Comparison of ENCODE assay signal across 31 cellular contexts in genomic region chrX:41429592-41429991, GRCh38. TPM values are rescaled to one million over a fixed set of nuclear protein-coding genes. Genes with fewer than 3 reads are reported as not detected.
DNase-seq lines count a peak whose midpoint lies in the region; ATAC-seq, FAIRE-seq and TF ChIP-seq lines count a peak whose summit lies in the region.
"Had no signal": no experiment of that assay in that cellular context is flagged by ENCODE, and none has a peak within 500 bp of the region (broad histone marks: within the 10 kb centered on the region; RNA-seq: fewer than 3 reads in every experiment).

No MANE protein-coding gene starts in this region.

- H3K27me3 Mint-ChIP-seq in astrocyte (ENCODE audit: low read depth, unreplicated experiment) = no peaks in the 10 kb centered on the region
- H3K27me3 Mint-ChIP-seq: CD4-positive, alpha-beta memory T cell; CD4-positive, CD25-positive, alpha-beta regulatory T cell had no signal

- TF ChIP-seq CTCF in HepG2 (CRISPR knock-in tag; IDR thresholded peaks at IDR 0.05) (no peak), right lobe of liver (IDR thresholded peaks at IDR 0.05) (no peak), astrocyte (IDR thresholded peaks at IDR 0.05; ENCODE audit: insufficient read depth, low read depth, low read length) (no peak), fibroblast of villous mesenchyme (IDR thresholded peaks at IDR 0.05; ENCODE audit: insufficient read depth, low read depth, low read length) (no peak), left ventricle myocardium inferior (IDR thresholded peaks at IDR 0.05; ENCODE audit: borderline replicate concordance) (no peak)

- CTCF ChIA-PET in HepG2 (lab: Yijun Ruan, JAX; ENCODE audit: low intra/inter-chr PET ratio, low total read pairs) = no interaction called here

- no peak overlapping the region for H3K9ac ChIP-seq in HepG2 (ENCODE audit: insufficient read depth, low read depth, low read length)
- no peak overlapping the region for H3K9ac ChIP-seq in astrocyte (ENCODE audit: low read length)
- H3K9ac ChIP-seq: BLaER1 had no signal

- POLR2A ChIA-PET in HepG2 (lab: Yijun Ruan, JAX) = no interaction called here

- 3% methylated on average over 3 of the region's 3 CpGs for WGBS in HepG2 (ENCODE audit: low lambda C conversion rate)
- WGBS in right lobe of liver (ENCODE audit: insufficient coverage, low coverage, low lambda C conversion rate, missing lambda C conversion rate) = 58% methylated on average over 3 of the region's 3 CpGs

- DNase-seq in HepG2 (ENCODE audit: low spot score) (no peak), right lobe of liver (no peak), astrocyte (ENCODE audit: low read depth) (no peak), fibroblast of villous mesenchyme (ENCODE audit: low read depth) (peak; percentile 20), left ventricle myocardium inferior (no peak)
- DNase-seq: ACHN; BE2C; C1 segment of cervical spinal cord; CD4-positive, alpha-beta memory T cell; CD4-positive, CD25-positive, alpha-beta regulatory T cell; CD8-positive, alpha-beta memory T cell; COR-L47; DMS 273 treated with DMSO at 0.1 percent for 48 hours; DMS153; DMS53; DMS79; DND-41; EL; GDM1 had no signal

- intact Hi-C loops in HepG2 (cut with micrococcal nuclease; ENCODE audit: unreplicated experiment) (no loop called here), right lobe of liver (cut with DNase I) (no loop called here), left ventricle myocardium inferior (cut with micrococcal nuclease) (no loop called here)

- H3K79me2 ChIP-seq in HepG2 (ENCODE audit: insufficient read depth, low read length) (no peaks in the 10 kb centered on the region), astrocyte (ENCODE audit: insufficient read depth, low read length) (no peaks in the 10 kb centered on the region)

- no peak for TF ChIP-seq EP300 in HepG2 (IDR thresholded peaks at IDR 0.05; ENCODE audit: low read depth in 2 of 2, low read length in 2 of 2)
- TF ChIP-seq EP300 in HepG2 (CRISPR knock-in tag; IDR thresholded peaks at IDR 0.05; ENCODE audit: borderline replicate concordance) = no peak

- BruUV-seq in HepG2 (replicated peaks; lab: Mats Ljungman, UMichigan) = no TSS peak

- no peaks in the 10 kb centered on the region for H3K36me3 Mint-ChIP-seq in astrocyte (ENCODE audit: low read depth, unreplicated experiment)
- H3K36me3 Mint-ChIP-seq: CD14-positive monocyte; CD4-positive, alpha-beta memory T cell; CD4-positive, CD25-positive, alpha-beta regulatory T cell; CD8-positive, alpha-beta memory T cell had no signal

- H3K36me3 ChIP-seq in HepG2 (replicated peaks in 1 of 2; ENCODE audit: control insufficient read depth in 1 of 2, insufficient read depth in 2 of 2, low read length in 2 of 2) (no peaks in the 10 kb centered on the region), right lobe of liver (no peaks in the 10 kb centered on the region), astrocyte (ENCODE audit: insufficient read depth, low read length) (no peaks in the 10 kb centered on the region), left ventricle myocardium inferior (no peaks in the 10 kb centered on the region)
- H3K36me3 ChIP-seq: BE2C, BLaER1 had no signal

- FAIRE-seq in HepG2 (lab: Jason Lieb, UNC) (no peak), astrocyte (lab: Jason Lieb, UNC) (peak; percentile 5)
- FAIRE-seq: GM12878, GM12892, GM18507 had no signal

- H4K20me1 ChIP-seq in HepG2 (ENCODE audit: insufficient read depth, low read length) (no peaks in the 10 kb centered on the region), astrocyte (ENCODE audit: insufficient read depth, low read length) (no peaks in the 10 kb centered on the region)
- H4K20me1 ChIP-seq: BLaER1 had no signal

- H3K4me1 Mint-ChIP-seq in astrocyte (ENCODE audit: low read depth, unreplicated experiment) = no peaks in the 10 kb centered on the region
- H3K4me1 Mint-ChIP-seq: CD4-positive, alpha-beta memory T cell; CD4-positive, CD25-positive, alpha-beta regulatory T cell; CD8-positive, alpha-beta memory T cell had no signal

- H2AFZ ChIP-seq in HepG2 (ENCODE audit: low read length) = no peak overlapping the region
- H2AFZ ChIP-seq in astrocyte (ENCODE audit: low read depth, low read length) = no peak overlapping the region

- in situ Hi-C loops in HepG2 (cut with HindIII; ENCODE audit: extremely low pct_ligation_motif_present, low pct_unique_long_range_greater_than_20kb) = no loop called here

- H3K4me2 ChIP-seq in HepG2 (ENCODE audit: low read depth, low read length) (no peak overlapping the region), astrocyte (ENCODE audit: low read length) (no peak overlapping the region)
- H3K4me2 ChIP-seq: BLaER1 had no signal

- H3K4me1 ChIP-seq in HepG2 (ENCODE audit: insufficient read depth, low read length) (no peaks in the 10 kb centered on the region), right lobe of liver (no peaks in the 10 kb centered on the region), astrocyte (ENCODE audit: insufficient read depth, low read length) (no peaks in the 10 kb centered on the region), left ventricle myocardium inferior (no peaks in the 10 kb centered on the region)
- H3K4me1 ChIP-seq: BE2C, BLaER1 had no signal

- no peak overlapping the region for H3K4me3 ChIP-seq in HepG2 (replicated peaks in 1 of 3; ENCODE audit: insufficient read depth in 1 of 3, low read depth in 2 of 3, low read length in 3 of 3)
- no peak overlapping the region for H3K4me3 ChIP-seq in right lobe of liver
- no peak overlapping the region for H3K4me3 ChIP-seq in astrocyte (ENCODE audit: insufficient read depth, low read depth, low read length)
- H3K4me3 ChIP-seq in fibroblast of villous mesenchyme (ENCODE audit: low read depth, low read length) = no peak overlapping the region
- no peak overlapping the region for H3K4me3 ChIP-seq in left ventricle myocardium inferior
- H3K4me3 ChIP-seq: BLaER1, GM12878 had no signal

- TF ChIP-seq POLR2A in HepG2 (IDR thresholded peaks at IDR 0.05; ENCODE audit: insufficient read depth in 1 of 2, low read depth in 2 of 2, low read length in 2 of 2) = no peak
- no peak for TF ChIP-seq POLR2A in right lobe of liver (IDR thresholded peaks at IDR 0.05)

- ATAC-seq in HepG2 = no peak
- ATAC-seq in right lobe of liver = no peak
- no peak for ATAC-seq in GM18517 (IDR thresholded peaks at IDR 0.05; ENCODE audit: unreplicated experiment)
- ATAC-seq in HG03457 (IDR thresholded peaks at IDR 0.05; ENCODE audit: unreplicated experiment) = no peak
- ATAC-seq: GM12878 had no signal

- H3K27ac ChIP-seq in HepG2 (ENCODE audit: extremely low read length, insufficient read depth, low read length) (no peak overlapping the region), right lobe of liver (no peak overlapping the region), astrocyte (ENCODE audit: low read depth, low read length) (no peak overlapping the region), left ventricle myocardium inferior (replicated peaks) (no peak overlapping the region)
- H3K27ac ChIP-seq: 22Rv1, BLaER1 had no signal

- no peaks in the 10 kb centered on the region for H3K9me3 ChIP-seq in HepG2 (ENCODE audit: low read length)
- H3K9me3 ChIP-seq in right lobe of liver = no peaks in the 10 kb centered on the region
- H3K9me3 ChIP-seq in astrocyte (ENCODE audit: insufficient read depth, low read depth, low read length) = no peaks in the 10 kb centered on the region
- no peaks in the 10 kb centered on the region for H3K9me3 ChIP-seq in left ventricle myocardium inferior (replicated peaks)
- H3K9me3 ChIP-seq: BE2C, BLaER1 had no signal

- no peaks in the 10 kb centered on the region for H3K27me3 ChIP-seq in HepG2 (ENCODE audit: control insufficient read depth in 1 of 2, insufficient read depth in 2 of 2, low read length in 2 of 2)
- H3K27me3 ChIP-seq in right lobe of liver = no peaks in the 10 kb centered on the region
- H3K27me3 ChIP-seq in astrocyte (ENCODE audit: insufficient read depth, low read length) = no peaks in the 10 kb centered on the region
- H3K27me3 ChIP-seq in left ventricle myocardium inferior (ENCODE audit: low read depth) = no peaks in the 10 kb centered on the region
- H3K27me3 ChIP-seq: BE2C had no signal

- no peak overlapping the region for H3K4me3 Mint-ChIP-seq in astrocyte (ENCODE audit: unreplicated experiment)
- H3K4me3 Mint-ChIP-seq: CD14-positive monocyte; CD4-positive, alpha-beta memory T cell; CD4-positive, CD25-positive, alpha-beta regulatory T cell; CD8-positive, alpha-beta memory T cell had no signal

- H3K27ac Mint-ChIP-seq in astrocyte (ENCODE audit: unreplicated experiment) = no peak overlapping the region
- H3K27ac Mint-ChIP-seq: CD14-positive monocyte; CD4-positive, CD25-positive, alpha-beta regulatory T cell; CD8-positive, alpha-beta memory T cell had no signal

- H3K9me3 Mint-ChIP-seq in astrocyte (ENCODE audit: unreplicated experiment) = no peaks in the 10 kb centered on the region
- H3K9me3 Mint-ChIP-seq: CD14-positive monocyte; CD8-positive, alpha-beta memory T cell had no signal

- no peak for TF ChIP-seq RAD21 in HepG2 (CRISPR knock-in tag; IDR thresholded peaks at IDR 0.05)

TF ChIP-seq in HepG2, 621 proteins besides CTCF, POLR2A, EP300 and RAD21 (continues in another document):
- TF ChIP-seq KAT7 (CRISPR knock-in tag; IDR thresholded peaks at IDR 0.05; ENCODE audit: borderline replicate concordance) = no peak

RNA-seq across cellular contexts. Expression of gene NYX, which starts 17.6 kb away (rescaled TPM):
- total RNA-seq in HepG2 (2016; rRNA removed; fragmentation: Illumina TruSeq; extraction: Trizol) (not detected in 2 replicates), right lobe of liver (not detected), astrocyte (not detected in 2 replicates), fibroblast of villous mesenchyme (not detected in 2 replicates), left ventricle myocardium inferior (not detected)
- not detected in 2 replicates for total RNA-seq in HepG2 (2016; cell fraction: cytosol; rRNA removed; fragmentation: Illumina TruSeq; extraction: Trizol; ENCODE audit: low read depth)
- total RNA-seq in HepG2 (2016; cell fraction: insoluble cytoplasmic fraction; rRNA removed; fragmentation: Illumina TruSeq; extraction: Trizol) = not detected in 2 replicates
- total RNA-seq in HepG2 (2016; cell fraction: membrane; rRNA removed; fragmentation: Illumina TruSeq; extraction: Trizol) = not detected in 2 replicates
- total RNA-seq in HepG2 (2016; cell fraction: nucleus; rRNA removed; fragmentation: Illumina TruSeq; extraction: Trizol) = not detected in 2 replicates
- not detected in 2 replicates for polyA plus RNA-seq in HepG2 (2011; rRNA removed)
- polyA plus RNA-seq in HepG2 (2011; cell fraction: cytosol; rRNA removed) = not detected in 2 replicates
- not detected in 2 replicates for polyA plus RNA-seq in HepG2 (2011; cell fraction: nucleus; rRNA removed)
- polyA plus RNA-seq in HepG2 (2012) = not detected in 2 replicates
- not detected in 2 replicates for polyA plus RNA-seq in HepG2 (2016; cell fraction: cytosol; fragmentation: Illumina TruSeq; extraction: Trizol; ENCODE audit: low read depth)
- polyA plus RNA-seq in HepG2 (2016; cell fraction: insoluble cytoplasmic fraction; fragmentation: Illumina TruSeq; extraction: Trizol; ENCODE audit: low read depth) = not detected in 2 replicates
- not detected in 2 replicates for polyA plus RNA-seq in HepG2 (2016; cell fraction: membrane; fragmentation: Illumina TruSeq; extraction: Trizol; ENCODE audit: low read depth)
- not detected in 2 replicates for polyA plus RNA-seq in HepG2 (2016; cell fraction: nucleus; fragmentation: Illumina TruSeq; extraction: Trizol; ENCODE audit: insufficient read depth, low read depth)
- 0.10 TPM in 1 of 2 replicates, not detected in the other for polyA minus RNA-seq in HepG2 (2011; rRNA and poly(A)+ RNA removed; ENCODE audit: low replicate concordance)
- polyA minus RNA-seq in HepG2 (2011; cell fraction: cytosol; rRNA and poly(A)+ RNA removed) = not detected in 2 replicates
- not detected in 2 replicates for polyA minus RNA-seq in HepG2 (2011; cell fraction: nucleus; rRNA and poly(A)+ RNA removed)
- total RNA-seq: A673; CD4-positive, alpha-beta memory T cell; CD8-positive, alpha-beta memory T cell; Daoy; G401; GM12878 had no signal
- polyA plus RNA-seq: AG04450; CD14-positive monocyte; CD4-positive, alpha-beta memory T cell; CD4-positive, CD25-positive, alpha-beta regulatory T cell; CD8-positive, alpha-beta memory T cell had no signal
